In genomic region chr2:114727012-114727411, GRCh38 we compare ENCODE assay signal across 1 cellular context.
TF ChIP-seq lines count a peak whose summit lies in the region.

No MANE protein-coding gene starts in this region.

TF ChIP-seq in GM23338, 12 proteins besides CTCF, POLR2A, EP300 and RAD21 (continued from another document):
- TF ChIP-seq ZNF462 (CRISPR knock-in tag; IDR thresholded peaks at IDR 0.05): no peak
